24 cellular contexts compared by ENCODE assay signal in genomic region chr1:62728963-62729362, GRCh38. TPM values are rescaled to one million over a fixed set of nuclear protein-coding genes. Genes with fewer than 3 reads are reported as not detected.
DNase-seq lines count a peak whose midpoint lies in the region; ATAC-seq, FAIRE-seq and TF ChIP-seq lines count a peak whose summit lies in the region.
"Had no signal": no experiment of that assay in that cellular context is flagged by ENCODE, and none has a peak within 500 bp of the region (broad histone marks: within the 10 kb centered on the region; RNA-seq: fewer than 3 reads in every experiment).

No MANE protein-coding gene starts in this region.

- no peaks in the 10 kb centered on the region for H3K36me3 Mint-ChIP-seq in GM23338 (ENCODE audit: low read depth)
- H3K36me3 Mint-ChIP-seq in dendritic cell treated with granulocyte-macrophage colony-stimulating factor and Interleukin-4, amounts not matched to agents 40 ng/mL and 50 ng/mL, for 4 days (ENCODE audit: low read depth), result no peaks in the 10 kb centered on the region
- no peaks in the 10 kb centered on the region for H3K36me3 Mint-ChIP-seq in endothelial cell (ENCODE audit: low read depth, unreplicated experiment)
- H3K36me3 Mint-ChIP-seq: CD8-positive, alpha-beta T cell; T-cell had no signal

- peaks cover 17% of the 10 kb centered on the region for H3K4me1 ChIP-seq in GM23338 (ENCODE audit: insufficient read depth)
- H3K4me1 ChIP-seq in mesendoderm (ENCODE audit: control insufficient read depth, low read depth, low read length), result peaks cover 2% of the 10 kb centered on the region

- no peaks in the 10 kb centered on the region for H3K9me3 Mint-ChIP-seq in GM23338
- H3K9me3 Mint-ChIP-seq in dendritic cell treated with granulocyte-macrophage colony-stimulating factor and Interleukin-4, amounts not matched to agents 40 ng/mL and 50 ng/mL, for 4 days, result no peaks in the 10 kb centered on the region
- no peaks in the 10 kb centered on the region for H3K9me3 Mint-ChIP-seq in endothelial cell (ENCODE audit: unreplicated experiment)
- H3K9me3 Mint-ChIP-seq: CD8-positive, alpha-beta T cell; T-cell had no signal

- H2AK5ac ChIP-seq in mesendoderm (ENCODE audit: low read length), result no peak overlapping the region

- ATAC-seq in GM23338 (peak; percentile 49), GM19467 (IDR thresholded peaks at IDR 0.05; ENCODE audit: unreplicated experiment) (no peak), GM19455 (IDR thresholded peaks at IDR 0.05; ENCODE audit: unreplicated experiment) (no peak)
- ATAC-seq: CD8-positive, alpha-beta T cell; PC-3; T-cell had no signal

- H3K79me1 ChIP-seq in mesendoderm (ENCODE audit: low read length), result no peaks in the 10 kb centered on the region

- H4K20me1 ChIP-seq in GM23338 (replicated peaks; ENCODE audit: insufficient read depth), result no peaks in the 10 kb centered on the region

- H3K27me3 Mint-ChIP-seq in GM23338 (ENCODE audit: insufficient read depth, low read depth, poor library complexity), result no peaks in the 10 kb centered on the region
- no peaks in the 10 kb centered on the region for H3K27me3 Mint-ChIP-seq in dendritic cell treated with granulocyte-macrophage colony-stimulating factor and Interleukin-4, amounts not matched to agents 40 ng/mL and 50 ng/mL, for 4 days
- peaks cover 10% of the 10 kb centered on the region for H3K27me3 Mint-ChIP-seq in endothelial cell (ENCODE audit: unreplicated experiment)
- H3K27me3 Mint-ChIP-seq: B cell had no signal

- no peak overlapping the region for H3K23ac ChIP-seq in mesendoderm (ENCODE audit: low read length)

- no peak overlapping the region for H3K4ac ChIP-seq in mesendoderm (ENCODE audit: low read depth, low read length)

- no peak overlapping the region for H3K9ac ChIP-seq in mesendoderm (ENCODE audit: low read length)

- H3K27ac ChIP-seq in GM23338 (ENCODE audit: low read depth), result no peak overlapping the region
- H3K27ac ChIP-seq in mesendoderm (ENCODE audit: low read depth, low read length), result no peak overlapping the region
- H3K27ac ChIP-seq: C4-2B, SJCRH30 had no signal

- H2AFZ ChIP-seq in GM23338, result no peak overlapping the region

- no peaks in the 10 kb centered on the region; the same call in 1 of the 2 replicates for H3F3A ChIP-seq in GM23338 (replicated peaks; ENCODE audit: low read depth)

- H3K56ac ChIP-seq in mesendoderm (ENCODE audit: low read length), result no peak overlapping the region

- H3K4me3 Mint-ChIP-seq in GM23338 (no peak overlapping the region), endothelial cell (ENCODE audit: unreplicated experiment) (no peak overlapping the region)
- no peak overlapping the region for H3K4me3 Mint-ChIP-seq in dendritic cell treated with granulocyte-macrophage colony-stimulating factor and Interleukin-4, amounts not matched to agents 40 ng/mL and 50 ng/mL, for 4 days
- H3K4me3 Mint-ChIP-seq: B cell; CD8-positive, alpha-beta T cell; T-cell had no signal

- H4K8ac ChIP-seq in mesendoderm (ENCODE audit: low read depth, low read length), result no peak overlapping the region

- no CpG with 5 or more reads among the region's 5 CpGs for whole genome bisulfite sequencing in mesendoderm (ENCODE audit: extremely low coverage, insufficient coverage, low lambda C conversion rate)

- H3K4me3 ChIP-seq in GM23338 (no peak overlapping the region), mesendoderm (ENCODE audit: low read length) (no peak overlapping the region)
- H3K4me3 ChIP-seq: MG63, SJCRH30 had no signal

- H3K18ac ChIP-seq in mesendoderm (ENCODE audit: low read length), result no peak overlapping the region

- DNase-seq in GM23338 (ENCODE audit: low spot score) (peak; percentile 70), mesendoderm (peak; percentile 87), HTR-8/SVneo (ENCODE audit: insufficient read length, low spot score) (no peak), endothelial cell (ENCODE audit: low spot score) (no peak)
- DNase-seq: CD8-positive, alpha-beta T cell; DMS153; DND-41; IMR-90; KG1; MG63; NCI-H2029; NCI-H446 treated with DMSO at 0.1 percent for 48 hours; NCI-H526; NCI-H82; NK-92 treated with Interleukin-12 subunit alpha and Interleukin-12 subunit beta, amount 100 ng/mL, for 24 hours; SJCRH30; T-cell had no signal

- H3K9me2 ChIP-seq in GM23338 (ENCODE audit: insufficient read depth), result no peaks in the 10 kb centered on the region

- no peak overlapping the region for H4K5ac ChIP-seq in mesendoderm (ENCODE audit: low read length)

- H3K4me2 ChIP-seq in GM23338 (no peak overlapping the region), mesendoderm (ENCODE audit: low read length) (no peak overlapping the region)

- intact Hi-C loops in dendritic cell treated with granulocyte-macrophage colony-stimulating factor and Interleukin-4, amounts not matched to agents 40 ng/mL and 50 ng/mL, for 4 days (cut with micrococcal nuclease), result no loop called here

- TF ChIP-seq CTCF in GM23338 (conservative IDR thresholded peaks at IDR 0.05; ENCODE audit: low read depth in 2 of 2), result no peak
- TF ChIP-seq CTCF in endothelial cell (IDR thresholded peaks at IDR 0.05; ENCODE audit: unreplicated experiment), result no peak

- H3K27ac Mint-ChIP-seq in GM23338 (no peak overlapping the region), endothelial cell (ENCODE audit: unreplicated experiment) (no peak overlapping the region)
- peak overlapping the region; percentile 36 for H3K27ac Mint-ChIP-seq in dendritic cell treated with granulocyte-macrophage colony-stimulating factor and Interleukin-4, amounts not matched to agents 40 ng/mL and 50 ng/mL, for 4 days
- H3K27ac Mint-ChIP-seq: B cell; CD8-positive, alpha-beta T cell; T-cell had no signal

- FAIRE-seq in HTR-8/SVneo (lab: Jason Lieb, UNC), result no peak
- FAIRE-seq: H54 had no signal

- H3K4me1 Mint-ChIP-seq in GM23338, result peaks cover 45% of the 10 kb centered on the region
- H3K4me1 Mint-ChIP-seq in dendritic cell treated with granulocyte-macrophage colony-stimulating factor and Interleukin-4, amounts not matched to agents 40 ng/mL and 50 ng/mL, for 4 days (ENCODE audit: low read depth), result peaks cover 42% of the 10 kb centered on the region
- H3K4me1 Mint-ChIP-seq in endothelial cell (ENCODE audit: unreplicated experiment), result peaks cover 15% of the 10 kb centered on the region

- no peak overlapping the region for H2BK120ac ChIP-seq in mesendoderm (ENCODE audit: low read depth, low read length)

- H3K27me3 ChIP-seq in GM23338 (ENCODE audit: insufficient read depth) (no peaks in the 10 kb centered on the region), mesendoderm (ENCODE audit: insufficient read depth, low read length, poor library complexity) (no peaks in the 10 kb centered on the region)
- H3K27me3 ChIP-seq: MG63, SJCRH30 had no signal

- no peak overlapping the region for H2BK5ac ChIP-seq in mesendoderm (ENCODE audit: low read length)

- H2BK15ac ChIP-seq in mesendoderm (replicated peaks; ENCODE audit: low read depth), result no peak overlapping the region

- H3K79me2 ChIP-seq in GM23338 (replicated peaks; ENCODE audit: insufficient read depth) (no peaks in the 10 kb centered on the region), mesendoderm (ENCODE audit: control insufficient read depth, insufficient read depth, low read length) (no peaks in the 10 kb centered on the region)

- no peaks in the 10 kb centered on the region for H3K36me3 ChIP-seq in GM23338 (ENCODE audit: insufficient read depth)
- no peaks in the 10 kb centered on the region for H3K36me3 ChIP-seq in mesendoderm (ENCODE audit: control insufficient read depth, insufficient read depth, low read length)
- H3K36me3 ChIP-seq: MG63, SJCRH30 had no signal

TF ChIP-seq in GM23338, 12 proteins besides CTCF, POLR2A, EP300 and RAD21 (continues in another document):
- TF ChIP-seq JUNB (IDR thresholded peaks at IDR 0.05; ENCODE audit: unreplicated experiment) (no peak), ZNF114 (CRISPR knock-in tag; IDR thresholded peaks at IDR 0.05) (no peak), EZH2phosphoT487 (IDR thresholded peaks at IDR 0.05; ENCODE audit: unreplicated experiment) (no peak)
- TF ChIP-seq, protein P1, sequence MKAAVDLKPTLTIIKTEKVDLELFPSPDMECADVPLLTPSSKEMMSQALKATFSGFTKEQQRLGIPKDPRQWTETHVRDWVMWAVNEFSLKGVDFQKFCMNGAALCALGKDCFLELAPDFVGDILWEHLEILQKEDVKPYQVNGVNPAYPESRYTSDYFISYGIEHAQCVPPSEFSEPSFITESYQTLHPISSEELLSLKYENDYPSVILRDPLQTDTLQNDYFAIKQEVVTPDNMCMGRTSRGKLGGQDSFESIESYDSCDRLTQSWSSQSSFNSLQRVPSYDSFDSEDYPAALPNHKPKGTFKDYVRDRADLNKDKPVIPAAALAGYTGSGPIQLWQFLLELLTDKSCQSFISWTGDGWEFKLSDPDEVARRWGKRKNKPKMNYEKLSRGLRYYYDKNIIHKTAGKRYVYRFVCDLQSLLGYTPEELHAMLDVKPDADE (IDR thresholded peaks at IDR 0.05), result no peak

RNA-seq across cellular contexts. Expression of gene DOCK7, which starts 40.8 kb away (rescaled TPM):
- total RNA-seq in GM23338 (2014; rRNA removed; shearing (Covaris generic)), result 37.3 and 37.4 TPM in 2 replicates
- polyA plus RNA-seq in GM23338 (2016; fragmentation: Nextera tagmentation; extraction: Ambion mirVana), result 11.9 and 20.5 TPM in 2 replicates
- 20.9 TPM for polyA plus RNA-seq in mesendoderm (2013, experiment 1 of 2)
- polyA plus RNA-seq in mesendoderm (2013, experiment 2 of 2), result 17.9 TPM
- total RNA-seq in endothelial cell (ENCODE audit: unreplicated experiment), result 28.0 TPM

RNA-seq across cellular contexts. Expression of gene ATG4C, which starts 55.0 kb away (rescaled TPM):
- 15.7 and 22.1 TPM in 2 replicates for total RNA-seq in GM23338 (2014; rRNA removed; shearing (Covaris generic))
- polyA plus RNA-seq in GM23338 (2016; fragmentation: Nextera tagmentation; extraction: Ambion mirVana), result 13.7 and 18.6 TPM in 2 replicates
- 8.4 TPM for polyA plus RNA-seq in mesendoderm (2013, experiment 1 of 2)
- polyA plus RNA-seq in mesendoderm (2013, experiment 2 of 2), result 8.8 TPM
- total RNA-seq in endothelial cell (ENCODE audit: unreplicated experiment), result 7.3 TPM

Comparison
In these comparisons a context has a peak if more than half of its experiments do, and no peak if none do; other contexts are left out.
1. DNase-seq: peak in GM23338 (single experiment) and mesendoderm (single experiment); none in HTR-8/SVneo (single experiment) and endothelial cell (single experiment).